ENCODE assay signal across 1 cellular context in the genomic region with DNA sequence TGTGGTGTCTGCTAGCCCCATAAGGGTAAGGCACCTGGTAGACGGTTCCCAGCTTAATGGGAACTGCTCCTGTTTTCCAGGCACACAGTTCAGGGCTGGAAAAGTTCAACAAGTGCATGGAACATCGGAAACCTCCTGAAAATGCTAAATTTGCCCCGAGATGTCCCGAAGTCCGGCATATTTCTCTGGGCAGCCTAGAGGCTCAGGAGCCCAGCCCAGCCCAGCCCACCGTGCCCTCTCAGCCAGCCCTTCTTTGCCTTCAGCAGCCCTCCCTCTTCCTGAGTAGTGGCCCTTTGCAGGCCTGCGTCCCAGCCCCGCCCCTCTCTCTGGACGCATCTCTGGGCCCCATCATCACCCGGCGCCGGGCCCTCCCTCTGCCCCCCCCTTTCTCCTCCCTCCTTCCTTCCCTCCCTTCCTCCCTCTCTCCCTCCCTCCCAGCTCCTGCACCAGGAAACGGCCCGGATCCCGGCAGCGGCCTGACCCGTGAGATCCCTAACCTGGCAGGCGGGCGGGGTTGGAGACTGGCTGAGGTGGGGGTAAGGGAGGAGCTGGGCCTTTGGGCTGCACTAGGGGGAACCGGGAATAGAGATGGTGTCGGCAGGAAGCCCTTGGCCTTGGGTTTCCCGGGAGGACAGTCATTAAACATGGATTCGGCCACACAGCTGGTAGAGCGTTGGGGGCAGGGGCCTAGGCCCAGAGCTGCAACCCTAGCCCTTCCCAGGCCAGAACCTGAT.
TF ChIP-seq lines count a peak whose summit lies in the region.

Gene BCL2L2 (plus strand): TSS at position 422 of the 734 bp plus-strand sequence. CDS start 935 bp downstream, outside the sequence.

TF ChIP-seq in HepG2, 621 proteins besides CTCF, POLR2A, EP300 and RAD21 (continued from another document and continues in another):
- TF ChIP-seq ZGPAT (CRISPR knock-in tag; IDR thresholded peaks at IDR 0.05), result peak; percentile 99
- no peak for TF ChIP-seq TEF (CRISPR knock-in tag; IDR thresholded peaks at IDR 0.05)
- TF ChIP-seq ZNF451 (CRISPR knock-in tag; IDR thresholded peaks at IDR 0.05), result no peak; the same call in none of the 2 replicates
- peak; percentile 89; the same call in 1 of the 2 replicates for TF ChIP-seq POGK (CRISPR knock-in tag; conservative IDR thresholded peaks at IDR 0.05)
- no peak for TF ChIP-seq SP2 (CRISPR knock-in tag; IDR thresholded peaks at IDR 0.05)
- TF ChIP-seq, protein P1, sequence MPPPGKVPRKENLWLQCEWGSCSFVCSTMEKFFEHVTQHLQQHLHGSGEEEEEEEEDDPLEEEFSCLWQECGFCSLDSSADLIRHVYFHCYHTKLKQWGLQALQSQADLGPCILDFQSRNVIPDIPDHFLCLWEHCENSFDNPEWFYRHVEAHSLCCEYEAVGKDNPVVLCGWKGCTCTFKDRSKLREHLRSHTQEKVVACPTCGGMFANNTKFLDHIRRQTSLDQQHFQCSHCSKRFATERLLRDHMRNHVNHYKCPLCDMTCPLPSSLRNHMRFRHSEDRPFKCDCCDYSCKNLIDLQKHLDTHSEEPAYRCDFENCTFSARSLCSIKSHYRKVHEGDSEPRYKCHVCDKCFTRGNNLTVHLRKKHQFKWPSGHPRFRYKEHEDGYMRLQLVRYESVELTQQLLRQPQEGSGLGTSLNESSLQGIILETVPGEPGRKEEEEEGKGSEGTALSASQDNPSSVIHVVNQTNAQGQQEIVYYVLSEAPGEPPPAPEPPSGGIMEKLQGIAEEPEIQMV (CRISPR knock-in tag; IDR thresholded peaks at IDR 0.05; ENCODE audit: low read depth), result no peak
- TF ChIP-seq GATA4 (IDR thresholded peaks at IDR 0.05; ENCODE audit: borderline replicate concordance, low read depth), result peak; percentile 84; the same call in 1 of the 2 replicates
- no peak for TF ChIP-seq SNRNP70 (IDR thresholded peaks at IDR 0.05; ENCODE audit: low read depth, low read length)
- peak; percentile 17; the same call in 1 of the 2 replicates for TF ChIP-seq KDM6A (CRISPR knock-in tag; IDR thresholded peaks at IDR 0.05; ENCODE audit: low read depth)
- no peak for TF ChIP-seq GABPA (IDR thresholded peaks at IDR 0.05; ENCODE audit: low read depth, low read length)
- no peak for TF ChIP-seq GABPA (CRISPR knock-in tag; IDR thresholded peaks at IDR 0.05; ENCODE audit: low read depth)
- peak; percentile 76; the same call in 1 of the 2 replicates for TF ChIP-seq ATAD3A (CRISPR knock-in tag; IDR thresholded peaks at IDR 0.05)
- TF ChIP-seq, protein P2, sequence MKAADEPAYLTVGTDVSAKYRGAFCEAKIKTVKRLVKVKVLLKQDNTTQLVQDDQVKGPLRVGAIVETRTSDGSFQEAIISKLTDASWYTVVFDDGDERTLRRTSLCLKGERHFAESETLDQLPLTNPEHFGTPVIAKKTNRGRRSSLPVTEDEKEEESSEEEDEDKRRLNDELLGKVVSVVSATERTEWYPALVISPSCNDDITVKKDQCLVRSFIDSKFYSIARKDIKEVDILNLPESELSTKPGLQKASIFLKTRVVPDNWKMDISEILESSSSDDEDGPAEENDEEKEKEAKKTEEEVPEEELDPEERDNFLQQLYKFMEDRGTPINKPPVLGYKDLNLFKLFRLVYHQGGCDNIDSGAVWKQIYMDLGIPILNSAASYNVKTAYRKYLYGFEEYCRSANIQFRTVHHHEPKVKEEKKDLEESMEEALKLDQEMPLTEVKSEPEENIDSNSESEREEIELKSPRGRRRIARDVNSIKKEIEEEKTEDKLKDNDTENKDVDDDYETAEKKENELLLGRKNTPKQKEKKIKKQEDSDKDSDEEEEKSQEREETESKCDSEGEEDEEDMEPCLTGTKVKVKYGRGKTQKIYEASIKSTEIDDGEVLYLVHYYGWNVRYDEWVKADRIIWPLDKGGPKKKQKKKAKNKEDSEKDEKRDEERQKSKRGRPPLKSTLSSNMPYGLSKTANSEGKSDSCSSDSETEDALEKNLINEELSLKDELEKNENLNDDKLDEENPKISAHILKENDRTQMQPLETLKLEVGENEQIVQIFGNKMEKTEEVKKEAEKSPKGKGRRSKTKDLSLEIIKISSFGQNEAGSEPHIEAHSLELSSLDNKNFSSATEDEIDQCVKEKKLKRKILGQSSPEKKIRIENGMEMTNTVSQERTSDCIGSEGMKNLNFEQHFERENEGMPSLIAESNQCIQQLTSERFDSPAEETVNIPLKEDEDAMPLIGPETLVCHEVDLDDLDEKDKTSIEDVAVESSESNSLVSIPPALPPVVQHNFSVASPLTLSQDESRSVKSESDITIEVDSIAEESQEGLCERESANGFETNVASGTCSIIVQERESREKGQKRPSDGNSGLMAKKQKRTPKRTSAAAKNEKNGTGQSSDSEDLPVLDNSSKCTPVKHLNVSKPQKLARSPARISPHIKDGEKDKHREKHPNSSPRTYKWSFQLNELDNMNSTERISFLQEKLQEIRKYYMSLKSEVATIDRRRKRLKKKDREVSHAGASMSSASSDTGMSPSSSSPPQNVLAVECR (CRISPR knock-in tag; IDR thresholded peaks at IDR 0.05; ENCODE audit: borderline replicate concordance), result no peak
- peak; percentile 66 for TF ChIP-seq FOXA3 (CRISPR knock-in tag; IDR thresholded peaks at IDR 0.05)
- TF ChIP-seq RARG (CRISPR knock-in tag; IDR thresholded peaks at IDR 0.05; ENCODE audit: low read depth), result no peak; the same call in 1 of the 2 replicates
- TF ChIP-seq, protein P3, sequence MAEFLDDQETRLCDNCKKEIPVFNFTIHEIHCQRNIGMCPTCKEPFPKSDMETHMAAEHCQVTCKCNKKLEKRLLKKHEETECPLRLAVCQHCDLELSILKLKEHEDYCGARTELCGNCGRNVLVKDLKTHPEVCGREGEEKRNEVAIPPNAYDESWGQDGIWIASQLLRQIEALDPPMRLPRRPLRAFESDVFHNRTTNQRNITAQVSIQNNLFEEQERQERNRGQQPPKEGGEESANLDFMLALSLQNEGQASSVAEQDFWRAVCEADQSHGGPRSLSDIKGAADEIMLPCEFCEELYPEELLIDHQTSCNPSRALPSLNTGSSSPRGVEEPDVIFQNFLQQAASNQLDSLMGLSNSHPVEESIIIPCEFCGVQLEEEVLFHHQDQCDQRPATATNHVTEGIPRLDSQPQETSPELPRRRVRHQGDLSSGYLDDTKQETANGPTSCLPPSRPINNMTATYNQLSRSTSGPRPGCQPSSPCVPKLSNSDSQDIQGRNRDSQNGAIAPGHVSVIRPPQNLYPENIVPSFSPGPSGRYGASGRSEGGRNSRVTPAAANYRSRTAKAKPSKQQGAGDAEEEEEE (CRISPR knock-in tag; IDR thresholded peaks at IDR 0.05; ENCODE audit: borderline replicate concordance), result peak; percentile 16; the same call in 1 of the 2 replicates
- TF ChIP-seq ZNF496 (CRISPR knock-in tag; IDR thresholded peaks at IDR 0.05; ENCODE audit: insufficient replicate concordance), result no peak
- TF ChIP-seq, protein P4, sequence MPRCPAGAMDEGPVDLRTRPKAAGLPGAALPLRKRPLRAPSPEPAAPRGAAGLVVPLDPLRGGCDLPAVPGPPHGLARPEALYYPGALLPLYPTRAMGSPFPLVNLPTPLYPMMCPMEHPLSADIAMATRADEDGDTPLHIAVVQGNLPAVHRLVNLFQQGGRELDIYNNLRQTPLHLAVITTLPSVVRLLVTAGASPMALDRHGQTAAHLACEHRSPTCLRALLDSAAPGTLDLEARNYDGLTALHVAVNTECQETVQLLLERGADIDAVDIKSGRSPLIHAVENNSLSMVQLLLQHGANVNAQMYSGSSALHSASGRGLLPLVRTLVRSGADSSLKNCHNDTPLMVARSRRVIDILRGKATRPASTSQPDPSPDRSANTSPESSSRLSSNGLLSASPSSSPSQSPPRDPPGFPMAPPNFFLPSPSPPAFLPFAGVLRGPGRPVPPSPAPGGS (CRISPR knock-in tag; IDR thresholded peaks at IDR 0.05), result peak; percentile 99
- TF ChIP-seq ETS1 (CRISPR knock-in tag; IDR thresholded peaks at IDR 0.05), result no peak; the same call in 1 of the 2 replicates
- no peak for TF ChIP-seq FOXP1 (IDR thresholded peaks at IDR 0.05)
- peak; percentile 62 for TF ChIP-seq FOXP1 (CRISPR knock-in tag; IDR thresholded peaks at IDR 0.05)
- TF ChIP-seq ZNF614 (CRISPR knock-in tag; IDR thresholded peaks at IDR 0.05; ENCODE audit: borderline replicate concordance), result no peak; the same call in none of the 2 replicates
- no peak for TF ChIP-seq ZNF572 (CRISPR knock-in tag; IDR thresholded peaks at IDR 0.05)
- TF ChIP-seq SNAPC2 (CRISPR knock-in tag; IDR thresholded peaks at IDR 0.05), result peak; percentile 97; the same call in 1 of the 2 replicates
- no peak for TF ChIP-seq NCOA1 (CRISPR knock-in tag; IDR thresholded peaks at IDR 0.05)
- peak; percentile 67 for TF ChIP-seq NFYB (CRISPR knock-in tag; IDR thresholded peaks at IDR 0.05)
- TF ChIP-seq, protein P5, sequence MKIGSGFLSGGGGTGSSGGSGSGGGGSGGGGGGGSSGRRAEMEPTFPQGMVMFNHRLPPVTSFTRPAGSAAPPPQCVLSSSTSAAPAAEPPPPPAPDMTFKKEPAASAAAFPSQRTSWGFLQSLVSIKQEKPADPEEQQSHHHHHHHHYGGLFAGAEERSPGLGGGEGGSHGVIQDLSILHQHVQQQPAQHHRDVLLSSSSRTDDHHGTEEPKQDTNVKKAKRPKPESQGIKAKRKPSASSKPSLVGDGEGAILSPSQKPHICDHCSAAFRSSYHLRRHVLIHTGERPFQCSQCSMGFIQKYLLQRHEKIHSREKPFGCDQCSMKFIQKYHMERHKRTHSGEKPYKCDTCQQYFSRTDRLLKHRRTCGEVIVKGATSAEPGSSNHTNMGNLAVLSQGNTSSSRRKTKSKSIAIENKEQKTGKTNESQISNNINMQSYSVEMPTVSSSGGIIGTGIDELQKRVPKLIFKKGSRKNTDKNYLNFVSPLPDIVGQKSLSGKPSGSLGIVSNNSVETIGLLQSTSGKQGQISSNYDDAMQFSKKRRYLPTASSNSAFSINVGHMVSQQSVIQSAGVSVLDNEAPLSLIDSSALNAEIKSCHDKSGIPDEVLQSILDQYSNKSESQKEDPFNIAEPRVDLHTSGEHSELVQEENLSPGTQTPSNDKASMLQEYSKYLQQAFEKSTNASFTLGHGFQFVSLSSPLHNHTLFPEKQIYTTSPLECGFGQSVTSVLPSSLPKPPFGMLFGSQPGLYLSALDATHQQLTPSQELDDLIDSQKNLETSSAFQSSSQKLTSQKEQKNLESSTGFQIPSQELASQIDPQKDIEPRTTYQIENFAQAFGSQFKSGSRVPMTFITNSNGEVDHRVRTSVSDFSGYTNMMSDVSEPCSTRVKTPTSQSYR (CRISPR knock-in tag; IDR thresholded peaks at IDR 0.05; ENCODE audit: borderline replicate concordance), result peak; percentile 77
- no peak for TF ChIP-seq FOXO4 (CRISPR knock-in tag; conservative IDR thresholded peaks at IDR 0.05)
- TF ChIP-seq TAF1 (CRISPR knock-in tag; IDR thresholded peaks at IDR 0.05), result peak; percentile 94
- no peak; the same call in 1 of the 2 replicates for TF ChIP-seq LBX2 (CRISPR knock-in tag; IDR thresholded peaks at IDR 0.05; ENCODE audit: borderline replicate concordance)
- peak; percentile 10; the same call in 1 of the 2 replicates for TF ChIP-seq NR2F6 (IDR thresholded peaks at IDR 0.05)
- peak; percentile 85 for TF ChIP-seq NR2F6 (CRISPR knock-in tag; IDR thresholded peaks at IDR 0.05)
- TF ChIP-seq NCOA5 (CRISPR knock-in tag; IDR thresholded peaks at IDR 0.05), result no peak
- TF ChIP-seq HMGA1 (CRISPR knock-in tag; conservative IDR thresholded peaks at IDR 0.05), result no peak
- TF ChIP-seq ZNF792 (CRISPR knock-in tag; IDR thresholded peaks at IDR 0.05), result peak; percentile 99
